ENCODE assay signal across 8 cellular contexts in the genomic region with DNA sequence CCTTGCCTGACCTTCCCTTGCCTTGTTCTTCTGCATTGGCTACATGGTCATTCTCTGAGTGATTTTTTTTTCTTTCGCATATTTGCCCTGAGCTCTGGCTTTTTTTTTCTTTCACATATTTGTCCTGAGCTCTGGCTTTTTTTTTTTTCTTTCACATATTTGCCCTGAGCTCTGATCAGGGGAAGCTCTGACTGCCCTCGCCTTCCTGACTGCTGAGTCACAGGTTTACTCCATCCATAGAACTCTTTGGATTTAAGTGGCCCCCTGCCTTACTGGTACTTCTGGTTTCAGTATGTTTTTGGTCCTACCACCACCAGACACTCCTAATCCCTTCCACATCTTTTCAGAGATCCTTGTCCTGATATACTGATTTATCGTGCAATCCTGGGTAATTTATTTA.
DNase-seq lines count a peak whose midpoint lies in the region; ATAC-seq and TF ChIP-seq lines count a peak whose summit lies in the region.

No MANE protein-coding gene starts in this region.

- peak; percentile 2 for DNase-seq in H7
- DNase-seq in adipocyte (ENCODE audit: low read depth), result peak; percentile 91
- peak; percentile 76 for DNase-seq in hepatocyte (ENCODE audit: low spot score)
- peak; percentile 43 for DNase-seq in smooth muscle cell of the brain vasculature (ENCODE audit: low read depth, low spot score)
- no peak for DNase-seq in activated CD4-positive, alpha-beta T cell treated with anti-CD3 and anti-CD28 coated beads, Interleukin-2, amount 10 ng/mL, durations not matched to agents 7 days and 5 days
- DNase-seq in effector CD4-positive, alpha-beta T cell, result no peak
- no peak for DNase-seq in Ammon's horn (ENCODE audit: low spot score)
- no peak for DNase-seq in left colon

- H3K36me3 ChIP-seq in H7 (replicated peaks; ENCODE audit: control insufficient read depth, insufficient read depth, low read length) (no peaks in the 10 kb centered on the region), adipocyte (ENCODE audit: control insufficient read depth, insufficient read depth, low read length, severe bottlenecking) (no peaks in the 10 kb centered on the region), hepatocyte (replicated peaks; ENCODE audit: insufficient read depth, low read depth) (no peaks in the 10 kb centered on the region)

- intact Hi-C loops in left colon (cut with DNase I, micrococcal nuclease), result no loop called here

- H3K4me3 Mint-ChIP-seq in activated CD4-positive, alpha-beta T cell treated with anti-CD3 and anti-CD28 coated beads, Interleukin-2, amount 10 ng/mL, durations not matched to agents 7 days and 5 days, result no peak overlapping the region

- 17% methylated on average over 3 of the region's 3 CpGs for WGBS in hepatocyte (ENCODE audit: low lambda C conversion rate, missing lambda C conversion rate)

- CTCF ChIA-PET in activated CD4-positive, alpha-beta T cell treated with anti-CD3 and anti-CD28 coated beads, Interleukin-2, amount 10 ng/mL, durations not matched to agents 7 days and 5 days (lab: Charles Lee), result no interaction called here

- H2AFZ ChIP-seq in hepatocyte, result no peak overlapping the region

- no peaks in the 10 kb centered on the region for H4K20me1 ChIP-seq in hepatocyte (ENCODE audit: insufficient read depth, poor library complexity, severe bottlenecking)

- no peaks in the 10 kb centered on the region for H3K9me2 ChIP-seq in hepatocyte (replicated peaks; ENCODE audit: insufficient read depth)

- H3K9me3 ChIP-seq in adipocyte (ENCODE audit: control insufficient read depth, low read length), result no peaks in the 10 kb centered on the region
- no peaks in the 10 kb centered on the region for H3K9me3 ChIP-seq in hepatocyte (ENCODE audit: low read depth)

- no peak for TF ChIP-seq CTCF in hepatocyte (IDR thresholded peaks at IDR 0.05; ENCODE audit: poor library complexity)

- H3K9me3 Mint-ChIP-seq in activated CD4-positive, alpha-beta T cell treated with anti-CD3 and anti-CD28 coated beads, Interleukin-2, amount 10 ng/mL, durations not matched to agents 7 days and 5 days, result no peaks in the 10 kb centered on the region

- peaks cover 18% of the 10 kb centered on the region for H3K4me1 ChIP-seq in adipocyte (ENCODE audit: control insufficient read depth, insufficient read depth, low read length)
- H3K4me1 ChIP-seq in hepatocyte (ENCODE audit: insufficient read depth), result peaks cover 5% of the 10 kb centered on the region

- no peaks in the 10 kb centered on the region for H3K36me3 Mint-ChIP-seq in activated CD4-positive, alpha-beta T cell treated with anti-CD3 and anti-CD28 coated beads, Interleukin-2, amount 10 ng/mL, durations not matched to agents 7 days and 5 days (ENCODE audit: low read depth)

- H3K27me3 ChIP-seq in H7 (ENCODE audit: control insufficient read depth, insufficient read depth, low read length) (no peaks in the 10 kb centered on the region), adipocyte (replicated peaks; ENCODE audit: control insufficient read depth, insufficient read depth, low read length) (no peaks in the 10 kb centered on the region), hepatocyte (no peaks in the 10 kb centered on the region)

- no peaks in the 10 kb centered on the region for H3K4me1 Mint-ChIP-seq in activated CD4-positive, alpha-beta T cell treated with anti-CD3 and anti-CD28 coated beads, Interleukin-2, amount 10 ng/mL, durations not matched to agents 7 days and 5 days

- peak overlapping the region; percentile 49 for H3K27ac ChIP-seq in hepatocyte

- POLR2A ChIA-PET in activated CD4-positive, alpha-beta T cell treated with anti-CD3 and anti-CD28 coated beads, Interleukin-2, amount 10 ng/mL, durations not matched to agents 7 days and 5 days (lab: Charles Lee), result no interaction called here

- no peak overlapping the region for H3K27ac Mint-ChIP-seq in activated CD4-positive, alpha-beta T cell treated with anti-CD3 and anti-CD28 coated beads, Interleukin-2, amount 10 ng/mL, durations not matched to agents 7 days and 5 days

- H3K79me2 ChIP-seq in hepatocyte, result no peaks in the 10 kb centered on the region

- peak overlapping the region; percentile 37 for H3K4me2 ChIP-seq in hepatocyte

- H3K9ac ChIP-seq in adipocyte (ENCODE audit: low read length), result peak overlapping the region; percentile 39

- H3K27me3 Mint-ChIP-seq in activated CD4-positive, alpha-beta T cell treated with anti-CD3 and anti-CD28 coated beads, Interleukin-2, amount 10 ng/mL, durations not matched to agents 7 days and 5 days, result peaks cover 11% of the 10 kb centered on the region

- no peak for ATAC-seq in left colon

- H3K4me3 ChIP-seq in H7 (ENCODE audit: insufficient read depth, low read depth, low read length) (no peak overlapping the region), adipocyte (ENCODE audit: low read length) (no peak overlapping the region), hepatocyte (no peak overlapping the region)

Comparison
In these comparisons a context has a peak if more than half of its experiments do, and no peak if none do; other contexts are left out.
1. DNase-seq: peak in H7 (single experiment), adipocyte (single experiment), hepatocyte (single experiment) and smooth muscle cell of the brain vasculature (single experiment); none in activated CD4-positive, alpha-beta T cell treated with anti-CD3 and anti-CD28 coated beads, Interleukin-2, amount 10 ng/mL, durations not matched to agents 7 days and 5 days (single experiment), effector CD4-positive, alpha-beta T cell (single experiment), Ammon's horn (single experiment) and left colon (0 of 2).